In the genomic region with DNA sequence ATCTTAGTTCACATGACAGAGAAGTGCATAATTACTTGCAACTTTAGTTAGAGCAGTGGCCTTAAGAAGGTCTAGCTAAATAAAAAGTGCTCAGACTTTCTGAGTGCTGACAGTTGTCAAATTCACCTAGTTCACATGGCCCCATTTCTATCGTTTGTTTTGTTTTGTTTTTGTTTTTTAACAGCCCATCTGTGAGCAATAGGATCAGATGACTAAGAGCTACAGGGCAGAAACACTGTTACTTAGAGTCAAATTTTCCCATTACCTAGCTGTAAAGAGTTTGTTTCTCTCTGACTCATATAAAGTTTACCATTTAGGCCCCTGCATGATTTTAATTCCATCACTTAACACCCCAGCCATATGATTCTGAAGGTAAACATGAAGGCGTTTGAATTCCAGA, we compare ENCODE assay signal across 13 cellular contexts. TPM values are rescaled to one million over a fixed set of nuclear protein-coding genes. Genes with fewer than 3 reads are reported as not detected.
A peak's percentile ranks its signal among the peaks of the same experiment; 100 is the strongest.
DNase-seq lines count a peak whose midpoint lies in the region; ATAC-seq and TF ChIP-seq lines count a peak whose summit lies in the region.
"Had no signal": no experiment of that assay in that cellular context is flagged by ENCODE, and none has a peak within 500 bp of the region (broad histone marks: within the 10 kb centered on the region; RNA-seq: fewer than 3 reads in every experiment).

No MANE protein-coding gene starts in this region.

- H3K27me3 ChIP-seq in Panc1 (ENCODE audit: control insufficient read depth, insufficient read depth, low read length), result no peaks in the 10 kb centered on the region
- H3K27me3 ChIP-seq in psoas muscle (ENCODE audit: insufficient read depth in 3 of 3, low read length in 2 of 3), result no peaks in the 10 kb centered on the region
- no peaks in the 10 kb centered on the region for H3K27me3 ChIP-seq in aorta (ENCODE audit: control insufficient read depth in 1 of 2, insufficient read depth in 2 of 2, low read length in 1 of 2)
- H3K27me3 ChIP-seq: Peyer's patch had no signal

- DNase-seq in ELR (ENCODE audit: low read depth) (peak; percentile 85), Panc1 (ENCODE audit: low read depth, low spot score) (no peak), epithelial cell of esophagus (ENCODE audit: low read depth) (peak; percentile 62), psoas muscle (no peak), aorta (no peak), DMS 273 (lab: John Stamatoyannopoulos, UW; ENCODE audit: unreplicated experiment) (no peak), NCI-H748 (lab: John Stamatoyannopoulos, UW; ENCODE audit: unreplicated experiment) (no peak), NCI-H2107 treated with DMSO at 0.1 percent for 48 hours (lab: John Stamatoyannopoulos, UW; ENCODE audit: unreplicated experiment) (no peak)
- DNase-seq: foreskin melanocyte, NCI-H2171 treated with DMSO at 0.1 percent for 48 hours, Peyer's patch had no signal

- intact Hi-C loops in Panc1 (cut with micrococcal nuclease; ENCODE audit: unreplicated experiment) (no loop called here), psoas muscle (cut with DNase I) (no loop called here), aorta (cut with DNase I) (no loop called here)

- TF ChIP-seq CTCF in Panc1 (IDR thresholded peaks at IDR 0.05) (no peak), epithelial cell of esophagus (IDR thresholded peaks at IDR 0.05; ENCODE audit: insufficient read depth, low read depth, low read length, missing control alignments) (no peak), psoas muscle (IDR thresholded peaks at IDR 0.05) (no peak)

- POLR2A ChIA-PET in Panc1 (lab: Charles Lee), result no interaction called here

- CTCF ChIA-PET in Panc1 (lab: Charles Lee), result no interaction called here

- H3K9me3 ChIP-seq in Panc1 (ENCODE audit: control insufficient read depth, insufficient read depth, low read depth, low read length) (no peaks in the 10 kb centered on the region), psoas muscle (no peaks in the 10 kb centered on the region), aorta (ENCODE audit: control insufficient read depth, low read length) (no peaks in the 10 kb centered on the region)
- H3K9me3 ChIP-seq: Peyer's patch had no signal

- BruUV-seq in Panc1 (replicated peaks; lab: Mats Ljungman, UMichigan), result no TSS peak

- ATAC-seq in Panc1 (peak; percentile 38; the same call in 1 of the 2 replicates), psoas muscle (no peak), aorta (ENCODE audit: low FRiP score) (no peak)

- H3K4me3 ChIP-seq in Panc1 (ENCODE audit: low read depth in 2 of 2, low read length in 2 of 2), result no peak overlapping the region
- no peak overlapping the region for H3K4me3 ChIP-seq in epithelial cell of esophagus (ENCODE audit: low read length)
- H3K4me3 ChIP-seq in psoas muscle, result no peak overlapping the region
- H3K4me3 ChIP-seq in aorta (ENCODE audit: low read length in 2 of 2), result no peak overlapping the region
- H3K4me3 ChIP-seq: lung, Peyer's patch had no signal

- peaks cover 80% of the 10 kb centered on the region for H3K4me1 ChIP-seq in Panc1 (ENCODE audit: control insufficient read depth, insufficient read depth, low read length)
- peaks cover 6% of the 10 kb centered on the region for H3K4me1 ChIP-seq in psoas muscle
- peaks cover 0 to 7% of the 10 kb centered on the region in 2 donors for H3K4me1 ChIP-seq in aorta (ENCODE audit: control insufficient read depth in 1 of 2, insufficient read depth in 2 of 2, low read length in 2 of 2)

- peak overlapping the region; percentile 82 for H3K27ac ChIP-seq in Panc1 (ENCODE audit: low read length)
- H3K27ac ChIP-seq in psoas muscle, result peak overlapping the region; percentile 3
- peak overlapping the region in 1 of 2 donors; percentile 67 for H3K27ac ChIP-seq in aorta (ENCODE audit: low read depth in 1 of 2, low read length in 2 of 2)
- H3K27ac ChIP-seq: KMS-11 had no signal

- 51 to 53% (median 52%) methylated on average over 2 of the region's 2 CpGs for WGBS in psoas muscle, 3 donors
- 35 to 47% methylated on average over 2 of the region's 2 CpGs for WGBS in aorta, 2 donors

- peaks cover 35% of the 10 kb centered on the region for H3K36me3 ChIP-seq in Panc1 (ENCODE audit: control insufficient read depth, insufficient read depth, low read length)
- H3K36me3 ChIP-seq in psoas muscle (ENCODE audit: insufficient read depth in 1 of 2, low read depth in 1 of 2), result peaks cover 0 to 6% of the 10 kb centered on the region in 2 donors
- H3K36me3 ChIP-seq in aorta (ENCODE audit: control insufficient read depth in 1 of 2, insufficient read depth in 2 of 2, low read length in 1 of 2), result peaks cover 3 to 6% of the 10 kb centered on the region in 2 donors
- H3K36me3 ChIP-seq: Peyer's patch had no signal

- in situ Hi-C loops in Panc1 (cut with HindIII; ENCODE audit: low pct_unique_long_range_greater_than_20kb, low sequenced_read_pairs), result no loop called here

RNA-seq across cellular contexts. Expression of gene CAV1, which starts 18.8 kb away (rescaled TPM):
- total RNA-seq in Panc1 (2021; ENCODE audit: unreplicated experiment) (496 TPM), psoas muscle (100 to 1,000 TPM in 1 of 4 donors, 10 to 100 TPM in 3; 59.0 to 120 (median 66.7) TPM), aorta (100 to 1,000 TPM; 229 to 230 TPM)
- polyA plus RNA-seq in Panc1 (2012; ENCODE audit: insufficient read length), result 465 TPM
- polyA plus RNA-seq in psoas muscle (10 to 100 TPM; 57.6 to 70.1 (median 69.0) TPM), aorta (100 to 1,000 TPM; 133 to 229 TPM)

RNA-seq across cellular contexts. Expression of gene CAV2, which starts 44.1 kb away (rescaled TPM):
- 217 TPM for total RNA-seq in Panc1 (2021; ENCODE audit: unreplicated experiment)
- polyA plus RNA-seq in Panc1 (2012; ENCODE audit: insufficient read length), result 199 TPM
- 10 to 100 TPM; 12.8 to 20.1 (median 19.2) TPM for total RNA-seq in psoas muscle
- 10 to 100 TPM; 10.9 to 15.7 (median 11.7) TPM for polyA plus RNA-seq in psoas muscle
- total RNA-seq in aorta, result 100 to 1,000 TPM in 1 of 2 donors, 10 to 100 TPM in 1; 86.7 to 131 TPM
- polyA plus RNA-seq in aorta, result 10 to 100 TPM; 81.8 to 89.8 TPM

Comparison
In these comparisons a context has a peak if more than half of its experiments do, and no peak if none do; other contexts are left out.
1. DNase-seq: peak in ELR (single experiment) and epithelial cell of esophagus (single experiment); none in Panc1 (single experiment), psoas muscle (0 of 2), aorta (0 of 2), DMS 273 (single experiment), NCI-H748 (single experiment) and NCI-H2107 treated with DMSO at 0.1 percent for 48 hours (single experiment).
2. RNA of gene CAV2, which starts 44.1 kb away (total RNA-seq): 217 TPM in Panc1 (single experiment) and 86.7 to 131 TPM in aorta; 12.8 to 20.1 TPM in psoas muscle; every median in the first group is over 4 times any median in the second.